ENCODE assay signal across 31 cellular contexts in genomic region chr7:122521767-122522166, GRCh38.
"Had no signal": no experiment of that assay in that cellular context is flagged by ENCODE, and none has a peak within 500 bp of the region (broad histone marks: within the 10 kb centered on the region; RNA-seq: fewer than 3 reads in every experiment).

No MANE protein-coding gene starts in this region.

- H3K27me3 ChIP-seq: ascending aorta, breast epithelium, cardiac muscle cell, colonic mucosa, esophagus squamous epithelium, gastroesophageal sphincter, heart right ventricle had no signal

- FAIRE-seq: endometrium, endothelial cell of umbilical vein had no signal

- DNase-seq: activated B cell treated with CpG ODN at 0.5 μM for 24 hours; activated CD4-positive, alpha-beta memory T cell treated with anti-CD3 and anti-CD28 coated beads for 36 hours; activated CD4-positive, alpha-beta T cell treated with anti-CD3 and anti-CD28 coated beads for 36 hours; activated CD4-positive, alpha-beta T cell treated with anti-CD3 and anti-CD28 coated beads, Interleukin-2, amount 10 ng/mL, durations not matched to agents 24 days and 14 days; activated CD4-positive, CD25-positive, alpha-beta regulatory T cell treated with anti-CD3 and anti-CD28 coated beads, Interleukin-2, amount 50 U/mL, for 72 hours; activated CD8-positive, alpha-beta memory T cell treated with anti-CD3 and anti-CD28 coated beads, Interleukin-2, amount 10 ng/mL, durations not matched to agents 7 days and 5 days; activated CD8-positive, alpha-beta memory T cell treated with anti-CD3 and anti-CD28 coated beads, Interleukin-2, amount 50 U/mL, for 4 hours; activated CD8-positive, alpha-beta T cell treated with anti-CD3 and anti-CD28 coated beads, Interleukin-2, amount 10 ng/mL, durations not matched to agents 7 days and 5 days; activated gamma-delta T cell; activated naive CD4-positive, alpha-beta T cell; activated naive CD4-positive, alpha-beta T cell treated with anti-CD3 and anti-CD28 coated beads, Interleukin-2, amount 10 ng/mL, durations not matched to agents 7 days and 5 days; activated naive CD8-positive, alpha-beta T cell treated with anti-CD3 and anti-CD28 coated beads, Interleukin-2, amount 10 ng/mL, durations not matched to agents 7 days and 5 days; activated T-cell treated with anti-CD3 and anti-CD28 coated beads, Interleukin-2, amount 50 U/mL, for 1 hour; activated T-cell treated with anti-CD3 and anti-CD28 coated beads, Interleukin-2, amount 50 U/mL, for 72 hours; central memory CD4-positive, alpha-beta T cell; cerebellar nuclear complex; colonic mucosa; effector CD8-positive, alpha-beta T cell; esophagus squamous epithelium; heart right ventricle; T-helper 17 cell; T1000; WERI-Rb-1 had no signal

- H3K36me3 ChIP-seq: ascending aorta, breast epithelium, cardiac muscle cell, colonic mucosa, esophagus squamous epithelium, gastroesophageal sphincter, heart right ventricle, WERI-Rb-1 had no signal

- H3K9me3 ChIP-seq: ascending aorta, breast epithelium, colonic mucosa, esophagus squamous epithelium, gastroesophageal sphincter had no signal

- H3K4me3 ChIP-seq: ascending aorta, breast epithelium, cardiac muscle cell, colonic mucosa, esophagus squamous epithelium, gastroesophageal sphincter, heart right ventricle had no signal

- H3K4me1 ChIP-seq: ascending aorta, breast epithelium, colonic mucosa, esophagus squamous epithelium, gastroesophageal sphincter, heart right ventricle had no signal

- H3K27ac ChIP-seq: ascending aorta, breast epithelium, cardiac muscle cell, colonic mucosa, epithelial cell of prostate, esophagus squamous epithelium, gastroesophageal sphincter, heart right ventricle, WERI-Rb-1 had no signal

- ATAC-seq: activated CD4-positive, alpha-beta T cell treated with anti-CD3 and anti-CD28 coated beads for 36 hours; activated CD8-positive, alpha-beta memory T cell treated with anti-CD3 and anti-CD28 coated beads, Interleukin-2, amount 10 ng/mL, durations not matched to agents 7 days and 5 days; activated CD8-positive, alpha-beta T cell treated with anti-CD3 and anti-CD28 coated beads, Interleukin-2, amount 10 ng/mL, durations not matched to agents 7 days and 5 days; activated naive CD4-positive, alpha-beta T cell treated with anti-CD3 and anti-CD28 coated beads, Interleukin-2, amount 50 U/mL, for 72 hours; activated T-cell treated with anti-CD3 and anti-CD28 coated beads, Interleukin-2, amount 50 U/mL, for 72 hours; gastroesophageal sphincter; heart right ventricle; T-helper 17 cell had no signal
